ENCODE assay signal across 3 cellular contexts in genomic region chr1:224096773-224097172, GRCh38.
"Had no signal": no experiment of that assay in that cellular context is flagged by ENCODE, and none has a peak within 500 bp of the region (broad histone marks: within the 10 kb centered on the region; RNA-seq: fewer than 3 reads in every experiment).

No MANE protein-coding gene starts in this region.

- DNase-seq: GDM1, GF-D8 had no signal

- H3K4me3 ChIP-seq: GM12878 had no signal
